24 cellular contexts compared by ENCODE assay signal in the genomic region with DNA sequence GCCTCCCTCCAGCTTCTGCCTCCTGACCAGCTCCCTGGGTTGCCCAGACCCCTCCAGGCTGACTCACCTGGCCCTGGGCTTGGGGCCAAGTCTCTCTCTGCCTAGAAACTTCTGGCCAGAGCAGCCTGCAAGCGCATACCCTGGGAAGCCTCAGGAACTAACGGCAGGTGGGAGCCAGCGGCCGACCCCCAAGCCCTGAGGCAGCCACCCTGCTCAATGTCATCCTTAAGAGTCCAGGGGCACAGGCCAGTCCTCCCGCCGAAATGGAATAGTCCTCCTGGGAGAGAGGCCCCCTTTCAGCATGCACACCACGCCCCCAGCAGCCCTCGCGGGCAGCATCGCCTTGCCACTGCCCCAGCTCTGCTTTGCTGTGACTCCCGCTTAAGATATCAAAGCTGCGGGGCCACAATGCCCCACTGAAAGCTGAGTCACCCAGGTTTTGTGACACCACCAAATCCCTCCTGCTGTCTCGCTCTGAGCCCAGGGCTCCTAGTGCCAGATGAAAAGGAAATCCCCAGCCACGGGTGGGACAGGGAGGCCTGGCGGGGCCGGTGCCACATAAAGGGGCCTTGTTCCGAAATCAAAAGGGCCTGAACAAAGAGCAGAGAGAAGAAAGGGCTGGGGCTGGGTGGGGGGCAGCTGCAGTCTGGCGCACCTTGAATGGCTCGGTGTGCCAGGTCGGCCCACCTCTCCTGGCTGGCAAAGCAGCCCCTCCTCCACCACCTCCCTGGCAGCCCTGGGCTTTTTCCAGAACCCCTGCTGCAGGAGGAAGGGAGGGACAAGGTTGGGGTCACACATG. TPM values are rescaled to one million over a fixed set of nuclear protein-coding genes. Genes with fewer than 3 reads are reported as not detected.
A peak's percentile ranks its signal among the peaks of the same experiment; 100 is the strongest.
DNase-seq lines count a peak whose midpoint lies in the region; ATAC-seq and TF ChIP-seq lines count a peak whose summit lies in the region.
"Had no signal": no experiment of that assay in that cellular context is flagged by ENCODE, and none has a peak within 500 bp of the region (broad histone marks: within the 10 kb centered on the region; RNA-seq: fewer than 3 reads in every experiment).

No MANE protein-coding gene starts in this region.

- no peaks in the 10 kb centered on the region for H3K4me1 Mint-ChIP-seq in activated CD8-positive, alpha-beta T cell treated with anti-CD3 and anti-CD28 coated beads for 36 hours (ENCODE audit: low read depth)
- H3K4me1 Mint-ChIP-seq: activated CD4-positive, alpha-beta T cell treated with anti-CD3 and anti-CD28 coated beads, Interleukin-2, amount 10 ng/mL, durations not matched to agents 24 days and 14 days had no signal

- ATAC-seq in HCT116 (peak; percentile 88), left lobe of liver (no peak), HG03280 (IDR thresholded peaks at IDR 0.05; ENCODE audit: unreplicated experiment) (no peak)
- no peak for ATAC-seq in activated CD8-positive, alpha-beta T cell treated with anti-CD3 and anti-CD28 coated beads for 36 hours

- H3K4me3 ChIP-seq in HCT116 (replicated peaks in 1 of 2; ENCODE audit: low read depth in 1 of 2, low read length in 2 of 2), result peak overlapping the region in 1 of 2 experiments; percentile 19; a peak in 1 of 4 replicates
- H3K4me3 ChIP-seq: adrenal gland, HAP-1, ovary had no signal

- intact Hi-C loops in HCT116 (cut with micrococcal nuclease), result no loop called here
- intact Hi-C loops in activated CD8-positive, alpha-beta T cell treated with anti-CD3 and anti-CD28 coated beads for 36 hours (cut with micrococcal nuclease), result no loop called here

- BruUV-seq in HCT116 (replicated peaks; lab: Mats Ljungman, UMichigan), result no TSS peak

- peak overlapping the region; percentile 39 for H3K9ac ChIP-seq in HCT116 (ENCODE audit: low read length)
- H3K9ac ChIP-seq: KMS-11 had no signal

- H4K20me1 ChIP-seq in HCT116 (ENCODE audit: insufficient read depth), result no peaks in the 10 kb centered on the region

- no peaks in the 10 kb centered on the region for H3K27me3 ChIP-seq in HCT116 (ENCODE audit: insufficient read depth, low read length)
- H3K27me3 ChIP-seq: ovary had no signal

- no peak for TF ChIP-seq CTCF in HCT116 (IDR thresholded peaks at IDR 0.05 in 2 of 3, conservative IDR thresholded peaks at IDR 0.05 in 1 of 3; ENCODE audit: borderline replicate concordance in 1 of 3, insufficient read depth in 1 of 3, low read depth in 2 of 3, low read length in 2 of 3)
- TF ChIP-seq CTCF in activated CD8-positive, alpha-beta T cell treated with anti-CD3 and anti-CD28 coated beads for 36 hours (IDR thresholded peaks at IDR 0.05), result no peak

- TF ChIP-seq POLR2A in HCT116 (IDR thresholded peaks at IDR 0.05; ENCODE audit: borderline replicate concordance, extremely low read depth, insufficient read depth, insufficient read length), result no peak

- H3K9me3 ChIP-seq in HCT116 (ENCODE audit: control insufficient read depth in 1 of 2, insufficient read depth in 1 of 2, low read depth in 1 of 2, low read length in 2 of 2), result no peaks in the 10 kb centered on the region
- H3K9me3 ChIP-seq: adrenal gland, HAP-1, ovary had no signal

- no peaks in the 10 kb centered on the region for H3K79me2 ChIP-seq in HCT116 (ENCODE audit: insufficient read depth, low read length)

- POLR2A ChIA-PET in HCT116 (lab: Charles Lee), result no interaction called here
- POLR2A ChIA-PET in activated CD8-positive, alpha-beta T cell treated with anti-CD3 and anti-CD28 coated beads for 36 hours (lab: Charles Lee), result no interaction called here

- no peaks in the 10 kb centered on the region for H3K9me3 Mint-ChIP-seq in activated CD8-positive, alpha-beta T cell treated with anti-CD3 and anti-CD28 coated beads for 36 hours
- H3K9me3 Mint-ChIP-seq: activated CD4-positive, alpha-beta T cell treated with anti-CD3 and anti-CD28 coated beads, Interleukin-2, amount 10 ng/mL, durations not matched to agents 24 days and 14 days; activated T-helper 1 cell treated with anti-CD3 and anti-CD28 coated beads, Interleukin-12 subunit alpha, Interleukin-12 subunit beta, Interleukin-2, Interleukin-4 antibody, amounts not matched to agents 30 ng/mL and 10 ng/mL and 1 ng/mL, durations not matched to agents 14 hours and 24 hours and 36 hours had no signal

- H3K27ac ChIP-seq in HCT116 (ENCODE audit: low read depth, low read length), result peak overlapping the region; percentile 60
- H3K27ac ChIP-seq: adrenal gland, epithelial cell of prostate, KMS-11, ovary had no signal

- DNase-seq in COR-L47 (lab: John Stamatoyannopoulos, UW) (peak; percentile 42), HCT116 (ENCODE audit: low read depth, low spot score) (peak; percentile 76), RPMI8226 (peak; percentile 35), left lobe of liver (ENCODE audit: low spot score) (peak; percentile 34), NCI-H748 (lab: John Stamatoyannopoulos, UW; ENCODE audit: unreplicated experiment) (no peak), RKO (ENCODE audit: low spot score) (no peak)
- DNase-seq in activated CD8-positive, alpha-beta T cell treated with anti-CD3 and anti-CD28 coated beads for 36 hours, result no peak
- DNase-seq: activated CD4-positive, alpha-beta T cell treated with anti-CD3 and anti-CD28 coated beads, Interleukin-2, amount 10 ng/mL, durations not matched to agents 24 days and 14 days; AML-193; glutamatergic neuron; midbrain; NCI-H187 treated with DMSO at 0.1 percent for 48 hours; NCI-H510A treated with DMSO at 0.1 percent for 48 hours; SIG-M5; stimulated activated naive CD4-positive, alpha-beta T cell treated with Interleukin-2 at 50 U/mL for 16 hours had no signal

- H3K27me3 Mint-ChIP-seq in activated CD8-positive, alpha-beta T cell treated with anti-CD3 and anti-CD28 coated beads for 36 hours, result peaks cover 19% of the 10 kb centered on the region

- RAD21 ChIA-PET in HCT116 (lab: Charles Lee; ENCODE audit: low non-redundant PET in 1 of 2, low total read pairs in 2 of 2, uncharacterized antibody in 2 of 2, unreplicated experiment in 2 of 2), result interaction anchor here in 1 of 2 experiments (0.5 kb wide), 1 partner anchor 11 kb away, joined by 5 read pairs; no protein-coding TSS in a partner anchor

- no peak overlapping the region for H3K27ac Mint-ChIP-seq in activated CD8-positive, alpha-beta T cell treated with anti-CD3 and anti-CD28 coated beads for 36 hours
- H3K27ac Mint-ChIP-seq: activated CD4-positive, alpha-beta T cell treated with anti-CD3 and anti-CD28 coated beads, Interleukin-2, amount 10 ng/mL, durations not matched to agents 24 days and 14 days; activated T-helper 1 cell treated with anti-CD3 and anti-CD28 coated beads, Interleukin-12 subunit alpha, Interleukin-12 subunit beta, Interleukin-2, Interleukin-4 antibody, amounts not matched to agents 30 ng/mL and 10 ng/mL and 1 ng/mL, durations not matched to agents 14 hours and 24 hours and 36 hours had no signal

- H3K36me3 ChIP-seq in HCT116 (ENCODE audit: control insufficient read depth in 1 of 2, insufficient read depth in 2 of 2, low read length in 2 of 2), result no peaks in the 10 kb centered on the region
- H3K36me3 ChIP-seq: adrenal gland, HAP-1, ovary had no signal

- TF ChIP-seq RAD21 in HCT116 (IDR thresholded peaks at IDR 0.05; ENCODE audit: low read depth), result no peak

- CTCF ChIA-PET in HCT116 (lab: Charles Lee), result interaction anchor here (0.9 kb wide), 1 partner anchor 709 kb away, joined by 3 read pairs; no protein-coding TSS in a partner anchor
- CTCF ChIA-PET in activated CD8-positive, alpha-beta T cell treated with anti-CD3 and anti-CD28 coated beads for 36 hours (lab: Charles Lee), result no interaction called here

- no peak overlapping the region for H3K4me3 Mint-ChIP-seq in activated CD8-positive, alpha-beta T cell treated with anti-CD3 and anti-CD28 coated beads for 36 hours
- H3K4me3 Mint-ChIP-seq: activated CD4-positive, alpha-beta T cell treated with anti-CD3 and anti-CD28 coated beads, Interleukin-2, amount 10 ng/mL, durations not matched to agents 24 days and 14 days; activated T-helper 1 cell treated with anti-CD3 and anti-CD28 coated beads, Interleukin-12 subunit alpha, Interleukin-12 subunit beta, Interleukin-2, Interleukin-4 antibody, amounts not matched to agents 30 ng/mL and 10 ng/mL and 1 ng/mL, durations not matched to agents 14 hours and 24 hours and 36 hours had no signal

- H3K36me3 Mint-ChIP-seq in activated CD8-positive, alpha-beta T cell treated with anti-CD3 and anti-CD28 coated beads for 36 hours (ENCODE audit: low read depth), result no peaks in the 10 kb centered on the region
- H3K36me3 Mint-ChIP-seq: immature natural killer cell had no signal

- H3K4me1 ChIP-seq in HCT116 (ENCODE audit: control insufficient read depth in 1 of 2, insufficient read depth in 2 of 2, low read length in 2 of 2), result peaks cover 28 to 32% of the 10 kb centered on the region in 2 experiments
- H3K4me1 ChIP-seq: adrenal gland, HAP-1 had no signal

- H2AFZ ChIP-seq in HCT116 (ENCODE audit: low read depth, low read length, poor library complexity, severe bottlenecking), result peak overlapping the region; percentile 65

- H3K4me2 ChIP-seq in HCT116 (ENCODE audit: low read length), result peak overlapping the region; percentile 67
- H3K4me2 ChIP-seq: KMS-11 had no signal

- H3K9me2 ChIP-seq in HCT116 (ENCODE audit: insufficient read depth), result no peaks in the 10 kb centered on the region

TF ChIP-seq in HCT116, 20 proteins besides CTCF, POLR2A, EP300 and RAD21 (continues in another document):
- TF ChIP-seq SP1 (IDR thresholded peaks at IDR 0.05; ENCODE audit: low read depth), result peak; percentile 48; the same call in 1 of the 2 replicates
- TF ChIP-seq TCF7L2 (IDR thresholded peaks at IDR 0.05; ENCODE audit: borderline replicate concordance, extremely low read depth, insufficient read depth, insufficient read length), result peak; percentile 86
- TF ChIP-seq SRF (IDR thresholded peaks at IDR 0.05; ENCODE audit: low read depth), result no peak
- no peak for TF ChIP-seq POLR2AphosphoS5 (IDR thresholded peaks at IDR 0.05; ENCODE audit: low read depth, low read length)
- TF ChIP-seq, protein P1, sequence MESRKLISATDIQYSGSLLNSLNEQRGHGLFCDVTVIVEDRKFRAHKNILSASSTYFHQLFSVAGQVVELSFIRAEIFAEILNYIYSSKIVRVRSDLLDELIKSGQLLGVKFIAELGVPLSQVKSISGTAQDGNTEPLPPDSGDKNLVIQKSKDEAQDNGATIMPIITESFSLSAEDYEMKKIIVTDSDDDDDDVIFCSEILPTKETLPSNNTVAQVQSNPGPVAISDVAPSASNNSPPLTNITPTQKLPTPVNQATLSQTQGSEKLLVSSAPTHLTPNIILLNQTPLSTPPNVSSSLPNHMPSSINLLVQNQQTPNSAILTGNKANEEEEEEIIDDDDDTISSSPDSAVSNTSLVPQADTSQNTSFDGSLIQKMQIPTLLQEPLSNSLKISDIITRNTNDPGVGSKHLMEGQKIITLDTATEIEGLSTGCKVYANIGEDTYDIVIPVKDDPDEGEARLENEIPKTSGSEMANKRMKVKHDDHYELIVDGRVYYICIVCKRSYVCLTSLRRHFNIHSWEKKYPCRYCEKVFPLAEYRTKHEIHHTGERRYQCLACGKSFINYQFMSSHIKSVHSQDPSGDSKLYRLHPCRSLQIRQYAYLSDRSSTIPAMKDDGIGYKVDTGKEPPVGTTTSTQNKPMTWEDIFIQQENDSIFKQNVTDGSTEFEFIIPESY (IDR thresholded peaks at IDR 0.05; ENCODE audit: extremely low read depth, insufficient replicate concordance, low read length), result no peak

RNA-seq across cellular contexts. Expression of a gene that starts 21.4 kb away (rescaled TPM):
- total RNA-seq in HCT116 (2021; ENCODE audit: unreplicated experiment) (not detected), left lobe of liver (not detected)
- 0.07 TPM in 1 of 2 replicates, not detected in the other for polyA plus RNA-seq in HCT116 (2012)
- not detected for total RNA-seq in activated CD8-positive, alpha-beta T cell treated with anti-CD3 and anti-CD28 coated beads for 36 hours
- total RNA-seq: activated CD4-positive, alpha-beta T cell treated with anti-CD3 and anti-CD28 coated beads, Interleukin-2, amount 10 ng/mL, durations not matched to agents 24 days and 14 days; activated T-helper 1 cell treated with anti-CD3 and anti-CD28 coated beads, Interleukin-12 subunit alpha, Interleukin-12 subunit beta, Interleukin-2, Interleukin-4 antibody, amounts not matched to agents 30 ng/mL and 10 ng/mL and 1 ng/mL, durations not matched to agents 14 hours and 24 hours and 36 hours; adrenal gland; ovary; ureter had no signal
- polyA plus RNA-seq: adrenal gland, immature natural killer cell, ovary had no signal

Comparison
In these comparisons a context has a peak if more than half of its experiments do, and no peak if none do; other contexts are left out.
1. DNase-seq: peak in COR-L47 (single experiment), HCT116 (single experiment), RPMI8226 (single experiment) and left lobe of liver (single experiment); none in activated CD8-positive, alpha-beta T cell treated with anti-CD3 and anti-CD28 coated beads for 36 hours (single experiment), NCI-H748 (single experiment) and RKO (single experiment).